8 cellular contexts compared by ENCODE assay signal in genomic region chr12:93377543-93378372, GRCh38. TPM values are rescaled to one million over a fixed set of nuclear protein-coding genes. Genes with fewer than 3 reads are reported as not detected.
DNase-seq lines count a peak whose midpoint lies in the region; ATAC-seq and TF ChIP-seq lines count a peak whose summit lies in the region.
"Not testable (repeated sequence)": the region's sequence is repeated elsewhere in the genome, so short reads cannot be mapped to it uniquely, and the experiment has no call there.

Gene NUDT4 (plus strand): TSS chr12:93377925. CDS start chr12:93378323, 398 bp downstream.

- intact Hi-C loops in Right ventricle myocardium superior (cut with DNase I) = loop anchor here (5.0 kb wide), 1 partner anchor 75 kb away; no protein-coding TSS in a partner anchor

- H3K79me1 ChIP-seq in trophoblast cell (ENCODE audit: low read length) = peaks cover 10% of the 10 kb centered on the region

- H2AK5ac ChIP-seq in trophoblast cell (ENCODE audit: low read length) = peak within 1 kb of the TSS; percentile 51

- TF ChIP-seq CTCF in GM12875 (IDR thresholded peaks at IDR 0.05; ENCODE audit: borderline replicate concordance, insufficient read depth, low read depth, low read length) = 0 out of 2 replicates have a peak, but pooled peaks have one; percentile 8
- peak in 2 of 5 experiments; percentile 17 to 46 for TF ChIP-seq CTCF in tibial nerve (IDR thresholded peaks at IDR 0.05)

- H3K14ac ChIP-seq in trophoblast cell (ENCODE audit: low read length) = peak within 1 kb of the TSS; percentile 92

- H3K4ac ChIP-seq in trophoblast cell (ENCODE audit: low read depth, low read length) = peak within 1 kb of the TSS; percentile 82

- peaks cover 12% of the 10 kb centered on the region for H3K79me2 ChIP-seq in trophoblast cell (ENCODE audit: control insufficient read depth, insufficient read depth, low read length, poor library complexity)

- DNase-seq in NCI-H1436 (lab: John Stamatoyannopoulos, UW) (peak; percentile 90), SW480 (ENCODE audit: low spot score) (peak; percentile 90), Right ventricle myocardium superior (peak; percentile 99), trophoblast cell (peak; percentile 95 to 98), tibial nerve (ENCODE audit: low spot score in 2 of 2) (peak; percentile 98)
- peak; percentile 93 for DNase-seq in activated naive CD8-positive, alpha-beta T cell treated with anti-CD3 and anti-CD28 coated beads, Interleukin-2, amount 50 U/mL, for 16 hours (ENCODE audit: low read depth, low spot score)

- H3K4me1 ChIP-seq in trophoblast cell (ENCODE audit: control insufficient read depth in 1 of 2, insufficient read depth in 2 of 2, low read length in 2 of 2) (peaks cover 5 to 11% of the 10 kb centered on the region in 2 experiments), tibial nerve (peaks cover 0 to 62% (median 22%) of the 10 kb centered on the region in 4 donors)

- H3K36me3 ChIP-seq in trophoblast cell (ENCODE audit: control insufficient read depth in 1 of 2, insufficient read depth in 2 of 2, low read length in 2 of 2); tibial nerve: not testable (repeated sequence)

- H3K4me2 ChIP-seq in trophoblast cell (ENCODE audit: low read length) = peak within 1 kb of the TSS; percentile 89

- not testable (repeated sequence) for H3K9me3 ChIP-seq in trophoblast cell (ENCODE audit: insufficient read depth, low read depth, low read length); tibial nerve

- H3K27me3 ChIP-seq in trophoblast cell (ENCODE audit: insufficient read depth, low read length); tibial nerve: not testable (repeated sequence)

- H3K4me3 ChIP-seq in GM12875 (ENCODE audit: low read depth, low read length) (peak within 1 kb of the TSS; percentile 96), trophoblast cell (ENCODE audit: low read depth, low read length) (peak within 1 kb of the TSS; percentile 89), tibial nerve (peak within 1 kb of the TSS; percentile 58 to 91 (median 80))

- peak; percentile 79 to 95 for TF ChIP-seq POLR2A in tibial nerve (IDR thresholded peaks at IDR 0.05)

- H2BK5ac ChIP-seq in trophoblast cell (ENCODE audit: low read depth, low read length, poor library complexity) = peak within 1 kb of the TSS; percentile 76

- peak within 1 kb of the TSS; percentile 95 for H4K12ac ChIP-seq in trophoblast cell (ENCODE audit: low read depth, low read length)

- no CpG with 5 or more reads among the region's 89 CpGs for WGBS in trophoblast cell (ENCODE audit: extremely low coverage, insufficient coverage, insufficient read length)
- 1% methylated on average over 19 to 29 of the region's 89 CpGs for WGBS in tibial nerve, 2 donors

- H3K27ac ChIP-seq in trophoblast cell (ENCODE audit: low read depth, low read length) (peak within 1 kb of the TSS; percentile 8), tibial nerve (peak within 1 kb of the TSS; percentile 91 to 98 (median 94))

- peak within 1 kb of the TSS; percentile 90 for H3K9ac ChIP-seq in trophoblast cell (ENCODE audit: low read length)

- not testable (repeated sequence) for H3K23ac ChIP-seq in trophoblast cell (ENCODE audit: low read length)

- peak within 1 kb of the TSS; percentile 96 for H3K18ac ChIP-seq in trophoblast cell (ENCODE audit: low read length)

- H2AFZ ChIP-seq in trophoblast cell (ENCODE audit: insufficient read depth, low read length, poor library complexity) = peak within 1 kb of the TSS; percentile 94

- H4K8ac ChIP-seq in trophoblast cell (ENCODE audit: low read depth, low read length) = peak within 1 kb of the TSS; percentile 97

- peak within 1 kb of the TSS; percentile 91 for H2BK12ac ChIP-seq in trophoblast cell (ENCODE audit: low read length)

- peak; percentile 78 for ATAC-seq in HG02798 (IDR thresholded peaks at IDR 0.05; ENCODE audit: poor library complexity, unreplicated experiment)
- peak; percentile 89 for ATAC-seq in Right ventricle myocardium superior (ENCODE audit: poor library complexity)

- TF ChIP-seq EP300 in tibial nerve (IDR thresholded peaks at IDR 0.05) = peak; percentile 61 to 98

- H2BK120ac ChIP-seq in trophoblast cell (ENCODE audit: insufficient read depth, low read length, poor library complexity) = peak within 1 kb of the TSS; percentile 81

- H4K91ac ChIP-seq in trophoblast cell (ENCODE audit: low read depth, low read length) = peak within 1 kb of the TSS; percentile 81

RNA-seq across cellular contexts. Expression of gene NUDT4, which starts in this region (rescaled TPM):
- 410 TPM for total RNA-seq in Right ventricle myocardium superior
- 39.6 and 40.3 TPM in 2 replicates for polyA plus RNA-seq in trophoblast cell (2013)
- 10 to 100 TPM; 54.4 to 84.3 (median 69.9) TPM for total RNA-seq in tibial nerve

Comparison
In these comparisons a context has a peak if more than half of its experiments do, and no peak if none do; other contexts are left out.
1. Peak in every context shown above with its lines: DNase-seq, ATAC-seq, H3K4me3 ChIP-seq and H3K27ac ChIP-seq.